ENCODE assay signal across 8 cellular contexts in genomic region chr10:101353692-101354583, GRCh38. TPM values are rescaled to one million over a fixed set of nuclear protein-coding genes. Genes with fewer than 3 reads are reported as not detected.
DNase-seq lines count a peak whose midpoint lies in the region; ATAC-seq, FAIRE-seq and TF ChIP-seq lines count a peak whose summit lies in the region.

TSS of gene BTRC (plus strand) at chr10:101354165. CDS start at chr10:101354181, 16 bp downstream.

- H3K9me3 ChIP-seq in keratinocyte (ENCODE audit: control insufficient read depth, low read depth, low read length), result no peaks in the 10 kb centered on the region

- H3K9me3 Mint-ChIP-seq in chondrocyte (ENCODE audit: low read depth), result no peaks in the 10 kb centered on the region

- peaks cover 9% of the 10 kb centered on the region for H3K4me1 ChIP-seq in keratinocyte (ENCODE audit: control insufficient read depth, extremely low read depth, insufficient read depth, low read length)

- peaks cover 17% of the 10 kb centered on the region for H3K79me2 ChIP-seq in keratinocyte (ENCODE audit: control insufficient read depth, insufficient read depth, low read length)

- peak; percentile 94 for FAIRE-seq in keratinocyte (lab: Jason Lieb, UNC)

- H3K27me3 ChIP-seq in keratinocyte (ENCODE audit: control insufficient read depth, extremely low read depth, insufficient read depth, low read length), result no peaks in the 10 kb centered on the region

- H3K27ac ChIP-seq in keratinocyte (ENCODE audit: control insufficient read depth, insufficient read depth, low read length), result peak within 1 kb of the TSS; percentile 77

- H3K36me3 ChIP-seq in keratinocyte (ENCODE audit: control insufficient read depth in 2 of 2, extremely low read depth in 1 of 2, insufficient read depth in 2 of 2, low read length in 2 of 2), result no peaks in the 10 kb centered on the region

- H3K9ac ChIP-seq in keratinocyte (ENCODE audit: control insufficient read depth, extremely low read depth, insufficient read depth, low read length), result peak within 1 kb of the TSS; percentile 80

- dilution Hi-C loops in keratinocyte (cut with MboI; ENCODE audit: extremely low pct_ligation_motif_present, low sequenced_read_pairs), result no loop called here

- TF ChIP-seq POLR2A in GM19193 (IDR thresholded peaks at IDR 0.05; ENCODE audit: extremely low read depth, insufficient read depth, insufficient read length), result peak; percentile 68

- H3K4me3 Mint-ChIP-seq in chondrocyte (ENCODE audit: unreplicated experiment), result peak within 1 kb of the TSS; percentile 98

- peaks cover 9% of the 10 kb centered on the region for H3K27me3 Mint-ChIP-seq in chondrocyte (ENCODE audit: low read depth)

- H3K4me3 ChIP-seq in keratinocyte (ENCODE audit: control insufficient read depth in 2 of 3, extremely low read depth in 1 of 3, insufficient read depth in 2 of 3, low read depth in 1 of 3, low read length in 3 of 3), result peak within 1 kb of the TSS; percentile 66 to 85 (median 73)

- DNase-seq in Ammon's horn (ENCODE audit: low spot score) (peak; percentile 100), NCI-H510A treated with DMSO at 0.1 percent for 48 hours (lab: John Stamatoyannopoulos, UW) (peak; percentile 99), chondrocyte (ENCODE audit: low spot score) (peak; percentile 97), keratinocyte (ENCODE audit: low read depth, low spot score) (peak; percentile 93)
- peak; percentile 91 to 94 for DNase-seq in activated CD4-positive, alpha-beta T cell treated with anti-CD3 and anti-CD28 coated beads for 24 hours (ENCODE audit: low read depth in 2 of 2)
- peak; percentile 84 to 88 for DNase-seq in stimulated activated CD4-positive, alpha-beta T cell treated with anti-CD3 and anti-CD28 coated beads, Interleukin-15, amount 100 ng/mL, for 1 hour (ENCODE audit: low read depth in 1 of 2, low spot score in 1 of 2)

- H3K27ac Mint-ChIP-seq in chondrocyte (ENCODE audit: unreplicated experiment), result peak within 1 kb of the TSS; percentile 99

- peaks cover 2% of the 10 kb centered on the region for H3K9me1 ChIP-seq in keratinocyte (ENCODE audit: control insufficient read depth, extremely low read depth, insufficient read depth, low read length)

- H3K4me2 ChIP-seq in keratinocyte (ENCODE audit: control insufficient read depth, extremely low read depth, insufficient read depth, low read depth, low read length), result peak within 1 kb of the TSS; percentile 91

- TF ChIP-seq CTCF in chondrocyte (IDR thresholded peaks at IDR 0.05) (peak; percentile 51), keratinocyte (optimal IDR thresholded peaks at IDR 0.05 in 1 of 3, IDR thresholded peaks at IDR 0.05 in 1 of 3, conservative IDR thresholded peaks at IDR 0.05 in 1 of 3; ENCODE audit: extremely low read depth in 1 of 3, insufficient read depth in 2 of 3, low read length in 3 of 3) (no peak)

- no peaks in the 10 kb centered on the region for H4K20me1 ChIP-seq in keratinocyte (ENCODE audit: control insufficient read depth, extremely low read depth, insufficient read depth, low read length)

- peak within 1 kb of the TSS; percentile 94 for H2AFZ ChIP-seq in keratinocyte (ENCODE audit: control insufficient read depth, low read length)

- H3K36me3 Mint-ChIP-seq in chondrocyte (ENCODE audit: low read depth), result no peaks in the 10 kb centered on the region

- peaks cover 26% of the 10 kb centered on the region for H3K4me1 Mint-ChIP-seq in chondrocyte (ENCODE audit: low read depth)

- peak; percentile 95 for ATAC-seq in HG03439 (IDR thresholded peaks at IDR 0.05; ENCODE audit: unreplicated experiment)

RNA-seq across cellular contexts. Expression of gene BTRC, which starts in this region (rescaled TPM):
- 28.6 to 29.7 TPM (median 29.3 TPM) in 3 replicates for total RNA-seq in chondrocyte
- 13.2 to 21.7 TPM (median 16.6 TPM) in 3 replicates for polyA plus RNA-seq in keratinocyte
- polyA plus RNA-seq in keratinocyte (2011; ENCODE audit: low read depth), result 35.9 TPM
- polyA plus RNA-seq in keratinocyte (2011; cell fraction: cytosol; rRNA removed), result 9.4 and 15.7 TPM in 2 replicates
- polyA plus RNA-seq in keratinocyte (2011; cell fraction: nucleus; rRNA removed), result 21.2 and 24.2 TPM in 2 replicates
- polyA plus RNA-seq in keratinocyte (2012; ENCODE audit: low replicate concordance), result 8.4 and 11.0 TPM in 2 replicates
- polyA minus RNA-seq in keratinocyte, result 7.5 to 27.4 TPM (median 21.3 TPM) in 3 replicates
- 14.4 TPM for polyA minus RNA-seq in keratinocyte (2011; cell fraction: cytosol; rRNA and poly(A)+ RNA removed)
- 18.7 and 27.5 TPM in 2 replicates for polyA minus RNA-seq in keratinocyte (2011; cell fraction: nucleus; rRNA and poly(A)+ RNA removed)

Comparison
In these comparisons a context has a peak if more than half of its experiments do, and no peak if none do; other contexts are left out.
1. Peak in every context shown above with its lines: DNase-seq, ATAC-seq, H3K4me3 ChIP-seq and H3K27ac ChIP-seq.